In genomic region chr14:59188461-59189280, GRCh38 we compare ENCODE assay signal across 1 cellular context.
A peak's percentile ranks its signal among the peaks of the same experiment; 100 is the strongest.
TF ChIP-seq lines count a peak whose summit lies in the region.

Gene DAAM1, plus strand, starts transcription at chr14:59188667. Its CDS starts 74,811 bp downstream, at chr14:59263478.

TF ChIP-seq in K562, 482 proteins besides CTCF, POLR2A, EP300 and RAD21 (continued from another document and continues in another):
- TF ChIP-seq MITF (IDR thresholded peaks at IDR 0.05) (no peak), SMC3 (conservative IDR thresholded peaks at IDR 0.05; ENCODE audit: insufficient read depth, low read depth, low read length) (no peak), SPI1 (IDR thresholded peaks at IDR 0.05; ENCODE audit: borderline replicate concordance, low read depth, low read length) (no peak), ZBTB1 (CRISPR knock-in tag; IDR thresholded peaks at IDR 0.05; ENCODE audit: borderline replicate concordance, low read depth) (no peak), MEF2A (IDR thresholded peaks at IDR 0.05; ENCODE audit: control insufficient read depth, low read depth, low read length) (no peak), CEBPZ (IDR thresholded peaks at IDR 0.05; ENCODE audit: borderline replicate concordance, low read depth, low read length) (no peak), E2F8 (IDR thresholded peaks at IDR 0.05; ENCODE audit: low read depth, partially characterized antibody) (no peak), ZHX1 (conservative IDR thresholded peaks at IDR 0.05; ENCODE audit: low read length) (no peak), NFRKB (IDR thresholded peaks at IDR 0.05; ENCODE audit: low read depth) (no peak), RBM39 (optimal IDR thresholded peaks at IDR 0.05; ENCODE audit: low read depth, low read length) (no peak), ZBTB9 (CRISPR knock-in tag; IDR thresholded peaks at IDR 0.05) (no peak), MCM7 (IDR thresholded peaks at IDR 0.05) (no peak), DPF2 (IDR thresholded peaks at IDR 0.05) (no peak), SIX5 (IDR thresholded peaks at IDR 0.05; ENCODE audit: borderline replicate concordance in 1 of 2, insufficient read depth in 1 of 2, low read depth in 1 of 2, low read length in 2 of 2) (peak; percentile 60 to 64; a peak in 3 of 4 replicates), ZNF24 (IDR thresholded peaks at IDR 0.05) (no peak), MEIS2 (IDR thresholded peaks at IDR 0.05; ENCODE audit: partially characterized antibody) (peak; percentile 71), CHD2 (IDR thresholded peaks at IDR 0.05; ENCODE audit: low read depth, low read length) (no peak), NFIX (CRISPR knock-in tag; IDR thresholded peaks at IDR 0.05; ENCODE audit: low read depth) (no peak), NKRF (IDR thresholded peaks at IDR 0.05; ENCODE audit: borderline replicate concordance) (no peak), EWSR1 (IDR thresholded peaks at IDR 0.05; ENCODE audit: borderline replicate concordance, low read depth, partially characterized antibody) (no peak), SIN3A (IDR thresholded peaks at IDR 0.05; ENCODE audit: borderline replicate concordance in 2 of 2, control insufficient read depth in 1 of 2, low read depth in 2 of 2, low read length in 2 of 2) (peak in 1 of 2 experiments; percentile 25; a peak in 1 of 4 replicates), ZNF584 (CRISPR knock-in tag; IDR thresholded peaks at IDR 0.05; ENCODE audit: low read depth) (no peak), FOXJ3 (CRISPR knock-in tag; IDR thresholded peaks at IDR 0.05) (no peak), HIVEP1 (CRISPR knock-in tag; IDR thresholded peaks at IDR 0.05) (no peak), ZFX (CRISPR knock-in tag; IDR thresholded peaks at IDR 0.05) (peak; percentile 67), ZNF277 (CRISPR knock-in tag; IDR thresholded peaks at IDR 0.05; ENCODE audit: borderline replicate concordance) (no peak), ZNF511 (CRISPR knock-in tag; IDR thresholded peaks at IDR 0.05) (no peak), TBP (optimal IDR thresholded peaks at IDR 0.05; ENCODE audit: low read depth, low read length) (peak; percentile 53), WHSC1 (IDR thresholded peaks at IDR 0.05; ENCODE audit: low read length) (no peak), ZC3H4 (CRISPR knock-in tag; IDR thresholded peaks at IDR 0.05; ENCODE audit: borderline replicate concordance) (peak; percentile 85), VEZF1 (CRISPR knock-in tag; IDR thresholded peaks at IDR 0.05) (peak; percentile 48; the same call in 1 of the 2 replicates), BMI1 (IDR thresholded peaks at IDR 0.05; ENCODE audit: low read length) (no peak), ZBTB43 (CRISPR knock-in tag; IDR thresholded peaks at IDR 0.05) (0 out of 2 replicates have a peak, but pooled peaks have one; percentile 16), SAFB2 (IDR thresholded peaks at IDR 0.05; ENCODE audit: borderline replicate concordance, low read depth, low read length, severe bottlenecking) (no peak), THAP12 (CRISPR knock-in tag; IDR thresholded peaks at IDR 0.05) (no peak)
